Comparison of ENCODE assay signal across 8 cellular contexts in the genomic region with DNA sequence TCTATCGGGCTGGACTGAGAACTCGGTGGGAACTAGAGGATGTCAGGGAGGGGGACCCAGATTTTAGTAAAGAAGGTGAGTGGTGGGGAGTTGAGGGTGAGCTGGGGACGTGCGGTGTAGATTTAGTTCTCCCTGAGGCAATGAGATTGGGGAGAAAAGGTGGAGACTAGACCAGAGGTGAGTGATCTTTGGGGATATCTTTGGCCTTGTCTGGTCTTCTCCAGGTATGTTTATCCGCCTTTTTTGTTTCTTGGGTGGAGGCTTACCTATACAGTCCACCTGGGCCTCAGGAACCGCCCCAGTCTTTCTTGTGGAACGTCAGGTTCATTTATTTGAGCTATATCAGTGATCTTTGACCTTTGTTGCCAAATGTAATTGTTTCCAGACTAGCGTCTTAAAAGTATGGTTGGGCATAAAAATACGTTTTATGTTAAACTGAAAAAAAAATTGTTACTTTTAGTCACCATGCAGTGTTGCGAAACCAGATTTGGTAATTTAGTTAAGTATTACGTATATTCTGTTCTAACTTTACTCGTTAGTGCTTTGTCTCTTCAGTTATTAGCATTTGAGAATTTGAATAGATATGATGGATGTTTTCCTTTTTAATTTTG. TPM values are rescaled to one million over a fixed set of nuclear protein-coding genes. Genes with fewer than 3 reads are reported as not detected.
A peak's percentile ranks its signal among the peaks of the same experiment; 100 is the strongest.
DNase-seq lines count a peak whose midpoint lies in the region; ATAC-seq and TF ChIP-seq lines count a peak whose summit lies in the region.

No MANE protein-coding gene starts in this region.

- H3K27me3 ChIP-seq in SU-DHL-6 (ENCODE audit: low read length) (no peaks in the 10 kb centered on the region), fibroblast of lung (ENCODE audit: control insufficient read depth, insufficient read depth, low read length) (no peaks in the 10 kb centered on the region), neuronal stem cell (ENCODE audit: control insufficient read depth in 3 of 3, insufficient read depth in 3 of 3, low read depth in 1 of 3, low read length in 3 of 3) (no peaks in the 10 kb centered on the region)

- H3K14ac ChIP-seq in neuronal stem cell (ENCODE audit: low read length) = no peak overlapping the region

- ATAC-seq in HG02884 (IDR thresholded peaks at IDR 0.05; ENCODE audit: unreplicated experiment) = no peak
- ATAC-seq in HG03095 (IDR thresholded peaks at IDR 0.05; ENCODE audit: unreplicated experiment) = no peak

- no peak overlapping the region for H3K23ac ChIP-seq in neuronal stem cell (ENCODE audit: low read depth, low read length, poor library complexity)

- H3K4me1 ChIP-seq in fibroblast of lung (ENCODE audit: control insufficient read depth, extremely low read depth, insufficient read depth, low read length) (no peaks in the 10 kb centered on the region), neuronal stem cell (ENCODE audit: control insufficient read depth in 2 of 2, insufficient read depth in 1 of 2, low read depth in 1 of 2, low read length in 2 of 2) (peaks cover 0 to 2% of the 10 kb centered on the region in 2 donors)

- POLR2A ChIA-PET in AG04449 (lab: Yijun Ruan, JAX) = interaction anchor here (1.4 kb wide), 1 partner anchor 74 kb away, joined by 4 read pairs; no protein-coding TSS in a partner anchor

- CTCF ChIA-PET in AG04449 (lab: Yijun Ruan, JAX) = interaction anchor here (1.2 to 1.6 kb wide), 5 partner anchors 10 to 74 kb away, joined by 3 to 7 read pairs (median 3); no protein-coding TSS in a partner anchor

- no peaks in the 10 kb centered on the region for H4K20me1 ChIP-seq in SU-DHL-6 (ENCODE audit: low read depth, low read length)
- H4K20me1 ChIP-seq in fibroblast of lung (ENCODE audit: control insufficient read depth, extremely low read depth, insufficient read depth, low read length) = no peaks in the 10 kb centered on the region

- H3K27ac ChIP-seq in SU-DHL-6 (ENCODE audit: low read depth, low read length) (peak overlapping the region; percentile 49), fibroblast of lung (ENCODE audit: insufficient read depth, low read length) (peak overlapping the region; percentile 81), neuronal stem cell (replicated peaks; ENCODE audit: low read length) (peak overlapping the region; percentile 18)

- H3K79me2 ChIP-seq in SU-DHL-6 (ENCODE audit: insufficient read depth, low read length) (peaks cover 59% of the 10 kb centered on the region), fibroblast of lung (ENCODE audit: control insufficient read depth, insufficient read depth, low read length) (peaks cover 44% of the 10 kb centered on the region)

- no peak overlapping the region for H2AK5ac ChIP-seq in neuronal stem cell (ENCODE audit: low read depth, low read length)

- H3K9ac ChIP-seq in SU-DHL-6 (ENCODE audit: low read length) = peak overlapping the region; percentile 69
- peak overlapping the region; percentile 90 for H3K9ac ChIP-seq in fibroblast of lung (ENCODE audit: insufficient read depth, low read length)
- peak overlapping the region; percentile 85 for H3K9ac ChIP-seq in neuronal stem cell (ENCODE audit: low read depth, low read length, poor library complexity)

- H3K79me1 ChIP-seq in neuronal stem cell (ENCODE audit: low read depth, low read length) = peaks cover 1% of the 10 kb centered on the region

- no peak for DNase-seq in AG04449 (ENCODE audit: low read depth, low spot score)
- peak; percentile 30 for DNase-seq in GM20000 (ENCODE audit: low spot score)
- DNase-seq in fibroblast of lung (ENCODE audit: low read depth in 2 of 2) = peak; percentile 24 to 87
- DNase-seq in neuronal stem cell (ENCODE audit: low spot score) = no peak
- DNase-seq in iPS-NIHi11 (ENCODE audit: low spot score) = no peak

- H3K4me3 ChIP-seq in AG04449 (ENCODE audit: low read depth, low read length) = peak overlapping the region; percentile 90
- peak overlapping the region; percentile 77 for H3K4me3 ChIP-seq in SU-DHL-6 (ENCODE audit: insufficient read depth, low read length, poor library complexity, severe bottlenecking)
- peak overlapping the region; percentile 53 to 100 (median 80) for H3K4me3 ChIP-seq in fibroblast of lung (replicated peaks in 1 of 4; ENCODE audit: control extremely low read depth in 1 of 4, insufficient read depth in 1 of 4, low read depth in 3 of 4, low read length in 4 of 4)
- peak overlapping the region; percentile 56 to 94 for H3K4me3 ChIP-seq in neuronal stem cell (ENCODE audit: low read length in 2 of 2)

- H2AFZ ChIP-seq in SU-DHL-6 (ENCODE audit: low read depth, low read length, severe bottlenecking) (peak overlapping the region; percentile 72), fibroblast of lung (ENCODE audit: low read length) (no peak overlapping the region), neuronal stem cell (ENCODE audit: low read length) (peak overlapping the region; percentile 92)

- WGBS in neuronal stem cell (ENCODE audit: extremely low coverage in 2 of 2, insufficient read length in 2 of 2, insufficient replicate concordance in 1 of 2), 2 donors = no CpG with 5 or more reads among the region's 12 CpGs

- TF ChIP-seq CTCF in AG04449 (IDR thresholded peaks at IDR 0.05; ENCODE audit: insufficient read depth, low read length, missing control alignments) = no peak
- no peak for TF ChIP-seq CTCF in GM20000 (IDR thresholded peaks at IDR 0.05; ENCODE audit: extremely low read depth, missing control alignments)
- TF ChIP-seq CTCF in SU-DHL-6 (IDR thresholded peaks at IDR 0.05; ENCODE audit: insufficient read depth, low read length, poor library complexity, severe bottlenecking) = no peak
- no peak for TF ChIP-seq CTCF in fibroblast of lung (conservative IDR thresholded peaks at IDR 0.05 in 1 of 2, IDR thresholded peaks at IDR 0.05 in 1 of 2; ENCODE audit: low read depth in 1 of 2, low read length in 2 of 2)

- H3K36me3 ChIP-seq in SU-DHL-6 (ENCODE audit: low read length) (no peaks in the 10 kb centered on the region), fibroblast of lung (ENCODE audit: control insufficient read depth, insufficient read depth, low read length) (no peaks in the 10 kb centered on the region), neuronal stem cell (replicated peaks in 1 of 2; ENCODE audit: control insufficient read depth in 2 of 2, insufficient read depth in 2 of 2, low read length in 2 of 2) (peaks cover 0 to 11% of the 10 kb centered on the region in 2 donors)

- no peaks in the 10 kb centered on the region for H3F3A ChIP-seq in SU-DHL-6 (ENCODE audit: insufficient read depth)

- H2BK15ac ChIP-seq in neuronal stem cell (ENCODE audit: low read length) = no peak overlapping the region

- no peaks in the 10 kb centered on the region for H3K9me2 ChIP-seq in SU-DHL-6 (replicated peaks; ENCODE audit: insufficient read depth, low read length)

- H3K18ac ChIP-seq in neuronal stem cell (ENCODE audit: low read length) = peak overlapping the region; percentile 49

- no peak overlapping the region for H2BK12ac ChIP-seq in neuronal stem cell (ENCODE audit: low read length)

- H4K8ac ChIP-seq in neuronal stem cell (ENCODE audit: low read depth, low read length) = no peak overlapping the region

- H3K4ac ChIP-seq in neuronal stem cell (ENCODE audit: low read length) = no peak overlapping the region

- no peak overlapping the region for H2BK120ac ChIP-seq in neuronal stem cell (ENCODE audit: low read depth, low read length)

- H3K4me2 ChIP-seq in SU-DHL-6 (ENCODE audit: low read depth, low read length, poor library complexity, severe bottlenecking) (peak overlapping the region; percentile 89), fibroblast of lung (ENCODE audit: extremely low read depth, insufficient read depth, low read length) (peak overlapping the region; percentile 90), neuronal stem cell (ENCODE audit: insufficient read depth, low read length, poor library complexity, severe bottlenecking) (peak overlapping the region; percentile 78)

- H3K9me3 ChIP-seq in SU-DHL-6 (ENCODE audit: insufficient read depth, low read length) (no peaks in the 10 kb centered on the region), fibroblast of lung (ENCODE audit: control insufficient read depth, insufficient read depth, low read depth, low read length) (no peaks in the 10 kb centered on the region), neuronal stem cell (replicated peaks in 1 of 2; ENCODE audit: control insufficient read depth in 2 of 2, insufficient read depth in 1 of 2, low read depth in 1 of 2, low read length in 2 of 2) (no peaks in the 10 kb centered on the region)

- no peak overlapping the region for H4K91ac ChIP-seq in neuronal stem cell (ENCODE audit: low read depth, low read length, poor library complexity)

- H2BK5ac ChIP-seq in neuronal stem cell (ENCODE audit: low read length) = peak overlapping the region; percentile 84

RNA-seq across cellular contexts. Expression of a gene that starts 0.8 kb away (rescaled TPM):
- 32.1 and 41.6 TPM in 2 replicates for total RNA-seq in fibroblast of lung
- polyA plus RNA-seq in fibroblast of lung = 57.6 and 58.1 TPM in 2 replicates
- polyA plus RNA-seq in fibroblast of lung (2012) = 37.5 and 38.3 TPM in 2 replicates
- 64.9 and 90.3 TPM in 2 replicates for polyA minus RNA-seq in fibroblast of lung (ENCODE audit: low replicate concordance)
- 21.8 TPM for polyA plus RNA-seq in neuronal stem cell (2013, experiment 1 of 2)
- polyA plus RNA-seq in neuronal stem cell (2013, experiment 2 of 2) = 22.0 TPM

RNA-seq across cellular contexts. Expression of a gene that starts 53.1 kb away (rescaled TPM):
- total RNA-seq in fibroblast of lung = 9.7 and 10.8 TPM in 2 replicates
- 25.4 and 26.3 TPM in 2 replicates for polyA plus RNA-seq in fibroblast of lung
- 10.5 and 12.3 TPM in 2 replicates for polyA plus RNA-seq in fibroblast of lung (2012)
- polyA minus RNA-seq in fibroblast of lung (ENCODE audit: low replicate concordance) = 18.0 and 55.5 TPM in 2 replicates
- polyA plus RNA-seq in neuronal stem cell (2013, experiment 1 of 2) = 35.3 TPM
- 35.2 TPM for polyA plus RNA-seq in neuronal stem cell (2013, experiment 2 of 2)

Comparison
In these comparisons a context has a peak if more than half of its experiments do, and no peak if none do; other contexts are left out.
1. DNase-seq: peak in GM20000 (single experiment) and fibroblast of lung (2 of 2); none in AG04449 (single experiment), neuronal stem cell (single experiment) and iPS-NIHi11 (single experiment).
2. H3K27ac ChIP-seq: peak in every context shown above with its lines; median percentile 81 in fibroblast of lung; 49 in SU-DHL-6; 18 in neuronal stem cell.
3. Peak in every context shown above with its lines, with median percentiles within 50 percentile points of each other: H3K4me3 ChIP-seq, H3K4me2 ChIP-seq and H3K9ac ChIP-seq.